ENCODE assay signal across 8 cellular contexts in the genomic region with DNA sequence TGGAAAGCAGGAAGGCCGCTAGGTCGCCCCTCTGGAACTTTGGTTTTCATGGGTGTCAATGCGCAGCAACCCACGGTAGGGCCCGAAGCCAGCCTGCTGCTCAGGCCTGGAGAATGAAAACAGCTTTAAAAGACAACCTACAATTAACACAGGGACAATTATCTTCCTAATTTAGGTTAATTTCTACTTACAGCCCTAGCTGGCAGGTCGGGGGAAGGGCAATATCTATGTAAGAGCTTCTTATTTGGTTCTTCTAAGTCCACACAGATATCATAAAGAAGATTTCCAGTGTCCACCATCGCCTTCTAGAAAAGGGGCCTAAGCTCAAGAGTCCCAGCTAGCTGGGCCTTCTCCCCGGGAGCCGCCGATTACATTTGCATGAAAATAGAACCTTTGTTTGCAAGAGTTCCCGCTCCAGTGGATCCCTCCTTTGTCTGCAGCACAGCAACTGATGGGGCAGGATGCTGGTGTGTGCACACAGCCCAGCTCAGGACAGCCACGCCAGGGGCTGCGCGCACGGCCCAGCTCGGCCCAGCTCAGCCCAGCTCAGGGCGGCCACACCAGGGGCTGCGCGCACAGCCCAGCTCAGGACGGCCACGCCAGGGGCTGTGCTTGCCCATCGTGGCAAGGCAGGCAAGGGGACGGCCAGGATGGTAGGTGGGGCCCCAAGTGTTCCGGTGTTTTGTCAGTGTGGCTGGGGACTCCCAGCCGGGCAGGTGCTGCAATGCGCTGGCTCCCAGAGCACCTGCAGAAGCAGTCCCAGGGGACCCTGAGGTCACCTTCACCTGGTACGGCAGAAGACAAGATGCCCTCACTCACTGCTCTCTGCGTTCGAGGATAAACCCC.
DNase-seq lines count a peak whose midpoint lies in the region; ATAC-seq, FAIRE-seq and TF ChIP-seq lines count a peak whose summit lies in the region.

No MANE protein-coding gene starts in this region.

- peak overlapping the region; percentile 100 for H2BK12ac ChIP-seq in H1 (ENCODE audit: low read depth, low read length)

- peak overlapping the region; percentile 36 to 65 for H3K4me2 ChIP-seq in H1 (ENCODE audit: insufficient read depth in 1 of 2, low read depth in 2 of 2, low read length in 2 of 2)

- ATAC-seq in activated naive CD4-positive, alpha-beta T cell treated with anti-CD3 and anti-CD28 coated beads, Interleukin-2, amount 50 U/mL, for 72 hours = no peak

- no peak overlapping the region for H3K14ac ChIP-seq in H1 (ENCODE audit: insufficient read length)

- no peak overlapping the region for H3K4me3 Mint-ChIP-seq in activated naive CD4-positive, alpha-beta T cell treated with anti-CD3 and anti-CD28 coated beads, Interleukin-2, amount 10 ng/mL, durations not matched to agents 7 days and 5 days

- H4K8ac ChIP-seq in H1 (ENCODE audit: extremely low read depth, insufficient read depth, low read length) = peak overlapping the region; percentile 93

- peaks cover 0 to 11% of the 10 kb centered on the region in 2 experiments for H4K20me1 ChIP-seq in H1 (replicated peaks in 1 of 2; ENCODE audit: control insufficient read depth in 1 of 2, insufficient read depth in 2 of 2, low read length in 2 of 2)

- H2BK120ac ChIP-seq in H1 (replicated peaks; ENCODE audit: low read depth, low read length) = peak overlapping the region; percentile 51

- H3K4me3 ChIP-seq in H1 (ENCODE audit: extremely low read depth in 1 of 4, insufficient read depth in 2 of 4, low read depth in 3 of 4, low read length in 4 of 4) = peak overlapping the region in 1 of 4 experiments; percentile 39; a peak in 2 of 8 replicates
- H3K4me3 ChIP-seq in uterus = no peak overlapping the region
- H3K4me3 ChIP-seq in small intestine (ENCODE audit: low read depth in 1 of 2, low read length in 2 of 2) = no peak overlapping the region

- no peaks in the 10 kb centered on the region for H3K27me3 ChIP-seq in H1 (replicated peaks in 1 of 4; ENCODE audit: control insufficient read depth in 3 of 4, extremely low read depth in 1 of 4, insufficient read depth in 3 of 4, low read length in 3 of 4)
- H3K27me3 ChIP-seq in uterus = no peaks in the 10 kb centered on the region
- H3K27me3 ChIP-seq in small intestine (ENCODE audit: control insufficient read depth in 2 of 2, insufficient read depth in 2 of 2, low read length in 2 of 2) = no peaks in the 10 kb centered on the region

- no peak overlapping the region for H2AFZ ChIP-seq in H1 (ENCODE audit: low read length)

- WGBS in H1 (ENCODE audit: extremely low coverage in 1 of 2, insufficient coverage in 1 of 2, insufficient read length in 1 of 2, insufficient replicate concordance in 2 of 2, low coverage in 1 of 2, low lambda C conversion rate in 2 of 2, missing lambda C conversion rate in 1 of 2), 2 experiments = 35% methylated on average over 29 of the region's 29 CpGs; no CpG with 5 or more reads in 1 of the 2 experiments
- 86 to 93% (median 89%) methylated on average over 27 to 29 of the region's 29 CpGs for WGBS in small intestine, 3 donors

- TF ChIP-seq EP300 in H1 (IDR thresholded peaks at IDR 0.05; ENCODE audit: borderline replicate concordance in 1 of 2, low read depth in 2 of 2, low read length in 2 of 2) = peak; percentile 15 to 57; a peak in 2 of 3 replicates

- H2AK5ac ChIP-seq in H1 (ENCODE audit: low read depth, low read length) = peak overlapping the region; percentile 66

- H3K4me1 ChIP-seq in H1 (replicated peaks in 1 of 4; ENCODE audit: control insufficient read depth in 3 of 4, insufficient read depth in 4 of 4, low read length in 3 of 4) (peaks cover 28 to 56% (median 44%) of the 10 kb centered on the region in 4 experiments), uterus (no peaks in the 10 kb centered on the region), small intestine (ENCODE audit: control insufficient read depth in 2 of 2, insufficient read depth in 1 of 2, low read depth in 1 of 2, low read length in 1 of 2) (peaks cover 14 to 15% of the 10 kb centered on the region in 2 donors)

- H2BK20ac ChIP-seq in H1 (ENCODE audit: low read length) = peak overlapping the region; percentile 97

- peak overlapping the region; percentile 71 for H3K18ac ChIP-seq in H1 (ENCODE audit: extremely low read depth, low read length)

- TF ChIP-seq POLR2A in H1 (IDR thresholded peaks at IDR 0.05; ENCODE audit: control extremely low read depth in 1 of 2, low read depth in 2 of 2, low read length in 2 of 2) (peak in 1 of 2 experiments; percentile 56; a peak in 1 of 3 replicates), uterus (IDR thresholded peaks at IDR 0.05) (no peak)

- no peak for TF ChIP-seq CTCF in H1 (IDR thresholded peaks at IDR 0.05; ENCODE audit: control extremely low read depth in 1 of 3, insufficient read depth in 1 of 3, low read depth in 1 of 3, low read length in 3 of 3)
- no peak for TF ChIP-seq CTCF in uterus (IDR thresholded peaks at IDR 0.05)

- no peaks in the 10 kb centered on the region for H3K36me3 ChIP-seq in H1 (ENCODE audit: control insufficient read depth in 2 of 4, insufficient read depth in 4 of 4, low read length in 3 of 4)
- no peaks in the 10 kb centered on the region for H3K36me3 ChIP-seq in uterus
- H3K36me3 ChIP-seq in small intestine (ENCODE audit: control insufficient read depth in 2 of 2, insufficient read depth in 2 of 2, low read length in 2 of 2) = no peaks in the 10 kb centered on the region

- peaks cover 0 to 67% of the 10 kb centered on the region in 2 experiments; a peak in 3 of 4 replicates for H3K79me2 ChIP-seq in H1 (ENCODE audit: control insufficient read depth in 1 of 2, insufficient read depth in 2 of 2, low read length in 2 of 2)

- H3K23ac ChIP-seq in H1 (ENCODE audit: insufficient read length) = no peak overlapping the region

- H3K56ac ChIP-seq in H1 (replicated peaks; ENCODE audit: insufficient read length, low read depth, low read length) = no peak overlapping the region

- CTCF ChIA-PET in activated naive CD4-positive, alpha-beta T cell treated with anti-CD3 and anti-CD28 coated beads, Interleukin-2, amount 10 ng/mL, durations not matched to agents 7 days and 5 days (lab: Charles Lee) = interaction anchor here (0.5 to 1.4 kb wide), 2 partner anchors 14 to 30 kb away, joined by 3 read pairs; no protein-coding TSS in a partner anchor
- CTCF ChIA-PET in H1 (lab: Charles Lee; ENCODE audit: partially characterized antibody) = interaction anchor here (0.7 to 8.0 kb wide), 9 partner anchors 10 to 149 kb away, joined by 3 to 44 read pairs (median 5); no protein-coding TSS in a partner anchor

- H3K27ac ChIP-seq in H1 (ENCODE audit: low read depth, low read length) = peak overlapping the region; percentile 73
- H3K27ac ChIP-seq in uterus = peak overlapping the region; percentile 3 to 79
- peak overlapping the region in 1 of 2 donors; percentile 14 for H3K27ac ChIP-seq in small intestine (ENCODE audit: low read depth in 1 of 2, low read length in 1 of 2)

- H2BK5ac ChIP-seq in H1 (ENCODE audit: low read depth, low read length) = peak overlapping the region; percentile 81; the same call in 1 of the 2 replicates

- H3K27me3 Mint-ChIP-seq in activated naive CD4-positive, alpha-beta T cell treated with anti-CD3 and anti-CD28 coated beads, Interleukin-2, amount 10 ng/mL, durations not matched to agents 7 days and 5 days = peaks cover 7% of the 10 kb centered on the region

- peak overlapping the region; percentile 68 for H3K27ac Mint-ChIP-seq in activated naive CD4-positive, alpha-beta T cell treated with anti-CD3 and anti-CD28 coated beads, Interleukin-2, amount 10 ng/mL, durations not matched to agents 7 days and 5 days
- H3K27ac Mint-ChIP-seq in activated naive CD4-positive, alpha-beta T cell treated with anti-CD3 and anti-CD28 coated beads, Interleukin-2, amount 50 U/mL, for 72 hours = no peak overlapping the region

- no peaks in the 10 kb centered on the region for H3K23me2 ChIP-seq in H1 (ENCODE audit: low read depth, low read length)

- intact Hi-C loops in uterus (cut with DNase I; ENCODE audit: low total_unique reads) = no loop called here

- H4K91ac ChIP-seq in H1 (replicated peaks; ENCODE audit: insufficient read length, low read length) = peak overlapping the region; percentile 88

- H3K9me3 Mint-ChIP-seq in activated naive CD4-positive, alpha-beta T cell treated with anti-CD3 and anti-CD28 coated beads, Interleukin-2, amount 10 ng/mL, durations not matched to agents 7 days and 5 days = no peaks in the 10 kb centered on the region
- no peaks in the 10 kb centered on the region for H3K9me3 Mint-ChIP-seq in activated naive CD4-positive, alpha-beta T cell treated with anti-CD3 and anti-CD28 coated beads, Interleukin-2, amount 50 U/mL, for 72 hours

- H4K5ac ChIP-seq in H1 (ENCODE audit: insufficient read length, low read depth, low read length) = peak overlapping the region; percentile 11

- FAIRE-seq in H1 (lab: Jason Lieb, UNC) = peak; percentile 13
- FAIRE-seq in small intestine (lab: Jason Lieb, UNC) = no peak

- H3K9me3 ChIP-seq in H1 (ENCODE audit: insufficient read depth in 2 of 2, low read depth in 1 of 2, low read length in 1 of 2) (no peaks in the 10 kb centered on the region), uterus (no peaks in the 10 kb centered on the region), small intestine (ENCODE audit: control insufficient read depth, low read depth) (no peaks in the 10 kb centered on the region)

- H3K36me3 Mint-ChIP-seq in activated naive CD4-positive, alpha-beta T cell treated with anti-CD3 and anti-CD28 coated beads, Interleukin-2, amount 10 ng/mL, durations not matched to agents 7 days and 5 days = peaks cover 27% of the 10 kb centered on the region
- H3K36me3 Mint-ChIP-seq in activated naive CD4-positive, alpha-beta T cell treated with anti-CD3 and anti-CD28 coated beads, Interleukin-2, amount 50 U/mL, for 72 hours = peaks cover 7 to 11% of the 10 kb centered on the region in 2 donors

- peaks cover 91% of the 10 kb centered on the region for H3K4me1 Mint-ChIP-seq in activated naive CD4-positive, alpha-beta T cell treated with anti-CD3 and anti-CD28 coated beads, Interleukin-2, amount 10 ng/mL, durations not matched to agents 7 days and 5 days

- peak overlapping the region in 3 of 4 experiments; percentile 55 to 65 (median 57); a peak in 6 of 7 replicates for H3K9ac ChIP-seq in H1 (replicated peaks in 1 of 4; ENCODE audit: extremely low read depth in 1 of 4, low read depth in 3 of 4, low read length in 3 of 4)

- peak overlapping the region; percentile 85; the same call in 1 of the 2 replicates for H2BK15ac ChIP-seq in H1 (ENCODE audit: low read length)

- POLR2A ChIA-PET in H1 (lab: Charles Lee; ENCODE audit: partially characterized antibody) = interaction anchor here (0.8 to 1.5 kb wide), 9 partner anchors 9 to 109 kb away, joined by 3 to 5 read pairs (median 3); partner anchors contain the start of gene HDAC4

- peak overlapping the region; percentile 69 for H3K4ac ChIP-seq in H1 (replicated peaks; ENCODE audit: insufficient read length, low read depth, low read length)

- TF ChIP-seq RAD21 in H1 (IDR thresholded peaks at IDR 0.05 in 1 of 2, conservative IDR thresholded peaks at IDR 0.05 in 1 of 2; ENCODE audit: low read depth in 2 of 2, low read length in 2 of 2) = peak in 1 of 2 experiments; percentile 5; a peak in 1 of 4 replicates

- DNase-seq in activated naive CD4-positive, alpha-beta T cell treated with anti-CD3 and anti-CD28 coated beads, Interleukin-2, amount 10 ng/mL, durations not matched to agents 7 days and 5 days = no peak
- DNase-seq in activated naive CD4-positive, alpha-beta T cell treated with anti-CD3 and anti-CD28 coated beads, Interleukin-2, amount 50 U/mL, for 72 hours (ENCODE audit: low spot score in 2 of 2) = no peak
- peak; percentile 78 to 83 for DNase-seq in H1 (ENCODE audit: low read depth in 1 of 2, low spot score in 2 of 2)
- peak; percentile 65 for DNase-seq in midbrain (lab: John Stamatoyannopoulos, UW)
- peak in 1 of 2 donors; percentile 12 for DNase-seq in uterus
- no peak for DNase-seq in islet precursor cell
- no peak for DNase-seq in dermis blood vessel endothelial cell
- no peak for DNase-seq in small intestine

- peaks cover 17% of the 10 kb centered on the region for H3K79me1 ChIP-seq in H1 (ENCODE audit: low read depth, low read length)

Comparison
In these comparisons a context has a peak if more than half of its experiments do, and no peak if none do; other contexts are left out.
1. DNase-seq: peak in H1 (2 of 2) and midbrain (single experiment); none in activated naive CD4-positive, alpha-beta T cell treated with anti-CD3 and anti-CD28 coated beads, Interleukin-2, amount 10 ng/mL, durations not matched to agents 7 days and 5 days (single experiment), activated naive CD4-positive, alpha-beta T cell treated with anti-CD3 and anti-CD28 coated beads, Interleukin-2, amount 50 U/mL, for 72 hours (0 of 2), islet precursor cell (single experiment), dermis blood vessel endothelial cell (single experiment) and small intestine (single experiment).